In genomic region chr6:48032156-48032555, GRCh38 we compare ENCODE assay signal across 13 cellular contexts.
DNase-seq lines count a peak whose midpoint lies in the region; ATAC-seq and TF ChIP-seq lines count a peak whose summit lies in the region.
"Had no signal": no experiment of that assay in that cellular context is flagged by ENCODE, and none has a peak within 500 bp of the region (broad histone marks: within the 10 kb centered on the region; RNA-seq: fewer than 3 reads in every experiment).

No MANE protein-coding gene starts in this region.

- H3K4me3 ChIP-seq in SK-N-MC (0 out of 2 replicates have a peak overlapping the region, but pooled peaks have one; percentile 32), fibroblast of mammary gland (ENCODE audit: control insufficient read depth, low read depth, low read length) (no peak overlapping the region)
- H3K4me3 ChIP-seq: psoas muscle, SJCRH30 had no signal

- DNase-seq in HCEC 1CT: peak; percentile 90
- DNase-seq in SK-N-MC (ENCODE audit: low read depth, low spot score): peak; percentile 57
- peak; percentile 95 for DNase-seq in fibroblast of mammary gland (ENCODE audit: low read depth)
- peak; percentile 53 for DNase-seq in sciatic nerve (ENCODE audit: low spot score)
- DNase-seq in hypothalamus (lab: John Stamatoyannopoulos, UW): no peak
- no peak for DNase-seq in NCI-H1694 (lab: John Stamatoyannopoulos, UW)
- DNase-seq: activated B cell treated with CpG ODN at 0.5 μM for 24 hours; central memory CD4-positive, alpha-beta T cell; NCI-H510A; psoas muscle; SJCRH30 had no signal

- intact Hi-C loops in sciatic nerve (cut with DNase I): no loop called here

- peak overlapping the region; percentile 87 for H3K27ac ChIP-seq in SK-N-MC
- H3K27ac ChIP-seq: psoas muscle, SJCRH30 had no signal

- H3K9ac ChIP-seq in SK-N-MC (ENCODE audit: insufficient read length): peak overlapping the region; percentile 28

- no peak for TF ChIP-seq CTCF in fibroblast of mammary gland (conservative IDR thresholded peaks at IDR 0.05; ENCODE audit: control insufficient read depth, insufficient read depth, low read depth, low read length)

- no peaks in the 10 kb centered on the region; the same call in 1 of the 2 replicates for H3K9me3 ChIP-seq in SK-N-MC (ENCODE audit: low read depth, low read length)
- H3K9me3 ChIP-seq: psoas muscle, SJCRH30 had no signal

- ATAC-seq in sciatic nerve: no peak
- ATAC-seq in HG02610 (IDR thresholded peaks at IDR 0.05; ENCODE audit: unreplicated experiment): no peak
- no peak for ATAC-seq in GM19023 (IDR thresholded peaks at IDR 0.05; ENCODE audit: unreplicated experiment)
- ATAC-seq: psoas muscle had no signal

- no peaks in the 10 kb centered on the region for H3K36me3 ChIP-seq in SK-N-MC (ENCODE audit: insufficient read depth, low read length)
- H3K36me3 ChIP-seq: SJCRH30 had no signal

Comparison
In these comparisons a context has a peak if more than half of its experiments do, and no peak if none do; other contexts are left out.
1. DNase-seq: peak in HCEC 1CT (single experiment), SK-N-MC (single experiment), fibroblast of mammary gland (single experiment) and sciatic nerve (single experiment); none in hypothalamus (0 of 51) and NCI-H1694 (single experiment).